8 cellular contexts compared by ENCODE assay signal in genomic region chr5:82969221-82969976, GRCh38.
DNase-seq lines count a peak whose midpoint lies in the region; ATAC-seq, FAIRE-seq and TF ChIP-seq lines count a peak whose summit lies in the region.
"Not testable (repeated sequence)": the region's sequence is repeated elsewhere in the genome, so short reads cannot be mapped to it uniquely, and the experiment has no call there.

No MANE protein-coding gene starts in this region.

- in situ Hi-C loops in HepG2 (cut with HindIII; ENCODE audit: extremely low pct_ligation_motif_present, low pct_unique_long_range_greater_than_20kb) = not testable (repeated sequence)

- H2AFZ ChIP-seq in HepG2 (ENCODE audit: low read length) = not testable (repeated sequence)

- POLR2A ChIA-PET in HepG2 (lab: Yijun Ruan, JAX) = not testable (repeated sequence)

- H3K27ac Mint-ChIP-seq in activated CD4-positive, alpha-beta T cell treated with anti-CD3 and anti-CD28 coated beads, Interleukin-2, amount 10 ng/mL, durations not matched to agents 24 days and 14 days = peak overlapping the region; percentile 45
- peak overlapping the region; percentile 75 for H3K27ac Mint-ChIP-seq in type B pancreatic cell

- not testable (repeated sequence) for H3K27ac ChIP-seq in HepG2 (ENCODE audit: extremely low read length, insufficient read depth, low read length)

- not testable (repeated sequence) for BruUV-seq in HepG2 (replicated peaks; lab: Mats Ljungman, UMichigan)

- H3K9me3 ChIP-seq in HepG2 (ENCODE audit: low read length) = not testable (repeated sequence)

- not testable (repeated sequence) for DNase-seq in GM12892 (ENCODE audit: insufficient read length); activated CD4-positive, alpha-beta T cell treated with anti-CD3 and anti-CD28 coated beads, Interleukin-2, amount 10 ng/mL, durations not matched to agents 24 days and 14 days; type B pancreatic cell (ENCODE audit: extremely low spot score, unreplicated experiment)
- DNase-seq in RCC 7860 (ENCODE audit: low spot score) (peak; percentile 37), epithelial cell of esophagus (ENCODE audit: low read depth) (peak; percentile 92), HepG2 (ENCODE audit: low spot score) (peak; percentile 26)
- DNase-seq in activated effector memory CD4-positive, alpha-beta T cell treated with anti-CD3 and anti-CD28 coated beads, Interleukin-2, amount 50 U/mL, for 16 hours = peak; percentile 64
- peak; percentile 2 for DNase-seq in stimulated activated CD4-positive, alpha-beta T cell treated with anti-CD3 and anti-CD28 coated beads, Interleukin-2, amount 100 ng/mL, for 4 hours (ENCODE audit: low read depth)

- not testable (repeated sequence) for H3K9me3 Mint-ChIP-seq in activated CD4-positive, alpha-beta T cell treated with anti-CD3 and anti-CD28 coated beads, Interleukin-2, amount 10 ng/mL, durations not matched to agents 24 days and 14 days; type B pancreatic cell

- H3K4me1 Mint-ChIP-seq in activated CD4-positive, alpha-beta T cell treated with anti-CD3 and anti-CD28 coated beads, Interleukin-2, amount 10 ng/mL, durations not matched to agents 24 days and 14 days; type B pancreatic cell (ENCODE audit: unreplicated experiment): not testable (repeated sequence)

- CTCF ChIA-PET in HepG2 (lab: Yijun Ruan, JAX; ENCODE audit: low intra/inter-chr PET ratio, low total read pairs) = not testable (repeated sequence)

- ATAC-seq in HepG2 = not testable (repeated sequence)

- H3K4me3 ChIP-seq in epithelial cell of esophagus (ENCODE audit: low read length); HepG2 (replicated peaks in 1 of 3; ENCODE audit: insufficient read depth in 1 of 3, low read depth in 2 of 3, low read length in 3 of 3): not testable (repeated sequence)

- H3K4me1 ChIP-seq in HepG2 (ENCODE audit: insufficient read depth, low read length) = not testable (repeated sequence)

- H3K27me3 Mint-ChIP-seq in activated CD4-positive, alpha-beta T cell treated with anti-CD3 and anti-CD28 coated beads, Interleukin-2, amount 10 ng/mL, durations not matched to agents 24 days and 14 days; type B pancreatic cell: not testable (repeated sequence)

- intact Hi-C loops in activated CD4-positive, alpha-beta T cell treated with anti-CD3 and anti-CD28 coated beads, Interleukin-2, amount 10 ng/mL, durations not matched to agents 24 days and 14 days (cut with micrococcal nuclease); HepG2 (cut with micrococcal nuclease; ENCODE audit: unreplicated experiment): not testable (repeated sequence)

- H3K9ac ChIP-seq in HepG2 (ENCODE audit: insufficient read depth, low read depth, low read length) = not testable (repeated sequence)

- H4K20me1 ChIP-seq in HepG2 (ENCODE audit: insufficient read depth, low read length) = not testable (repeated sequence)

- TF ChIP-seq POLR2A in GM12892 (IDR thresholded peaks at IDR 0.05; ENCODE audit: low read depth, low read length); HepG2 (IDR thresholded peaks at IDR 0.05; ENCODE audit: insufficient read depth in 1 of 2, low read depth in 2 of 2, low read length in 2 of 2): not testable (repeated sequence)

- WGBS in HepG2 (ENCODE audit: low lambda C conversion rate) = 41% methylated on average over 6 of the region's 6 CpGs

- not testable (repeated sequence) for H3K36me3 Mint-ChIP-seq in activated CD4-positive, alpha-beta T cell treated with anti-CD3 and anti-CD28 coated beads, Interleukin-2, amount 10 ng/mL, durations not matched to agents 24 days and 14 days (ENCODE audit: low read depth); type B pancreatic cell

- TF ChIP-seq CTCF in epithelial cell of esophagus (IDR thresholded peaks at IDR 0.05; ENCODE audit: insufficient read depth, low read depth, low read length, missing control alignments); HepG2 (CRISPR knock-in tag; IDR thresholded peaks at IDR 0.05); type B pancreatic cell (conservative IDR thresholded peaks at IDR 0.05): not testable (repeated sequence)

- TF ChIP-seq RAD21 in HepG2 (CRISPR knock-in tag; IDR thresholded peaks at IDR 0.05) = not testable (repeated sequence)

- H3K4me3 Mint-ChIP-seq in activated CD4-positive, alpha-beta T cell treated with anti-CD3 and anti-CD28 coated beads, Interleukin-2, amount 10 ng/mL, durations not matched to agents 24 days and 14 days = not testable (repeated sequence)
- peak overlapping the region; percentile 11 for H3K4me3 Mint-ChIP-seq in type B pancreatic cell

- not testable (repeated sequence) for H3K36me3 ChIP-seq in HepG2 (replicated peaks in 1 of 2; ENCODE audit: control insufficient read depth in 1 of 2, insufficient read depth in 2 of 2, low read length in 2 of 2)

- not testable (repeated sequence) for H3K79me2 ChIP-seq in HepG2 (ENCODE audit: insufficient read depth, low read length)

- FAIRE-seq in GM12892 (lab: Jason Lieb, UNC) = peak; percentile 70
- not testable (repeated sequence) for FAIRE-seq in RCC 7860 (lab: Jason Lieb, UNC); HepG2 (lab: Jason Lieb, UNC)

- peak in 1 of 2 experiments; percentile 7; a peak in 1 of 4 replicates for TF ChIP-seq EP300 in HepG2 (IDR thresholded peaks at IDR 0.05; ENCODE audit: low read depth in 2 of 2, low read length in 2 of 2)
- not testable (repeated sequence) for TF ChIP-seq EP300 in HepG2 (CRISPR knock-in tag; IDR thresholded peaks at IDR 0.05; ENCODE audit: borderline replicate concordance)

- H3K4me2 ChIP-seq in HepG2 (ENCODE audit: low read depth, low read length) = not testable (repeated sequence)

- H3K27me3 ChIP-seq in HepG2 (ENCODE audit: control insufficient read depth in 1 of 2, insufficient read depth in 2 of 2, low read length in 2 of 2) = not testable (repeated sequence)

TF ChIP-seq in HepG2, 621 proteins besides CTCF, POLR2A, EP300 and RAD21:
- TF ChIP-seq TFDP1 (CRISPR knock-in tag; IDR thresholded peaks at IDR 0.05; ENCODE audit: borderline replicate concordance) (peak; percentile 39; the same call in 1 of the 2 replicates), NFYB (CRISPR knock-in tag; IDR thresholded peaks at IDR 0.05) (0 out of 2 replicates have a peak, but pooled peaks have one; percentile 26), HOMEZ (CRISPR knock-in tag; IDR thresholded peaks at IDR 0.05; ENCODE audit: low read depth) (peak; percentile 88; the same call in 1 of the 2 replicates), JUNB (CRISPR knock-in tag; IDR thresholded peaks at IDR 0.05; ENCODE audit: borderline replicate concordance) (peak; percentile 63; the same call in 1 of the 2 replicates), ZBTB33 (CRISPR knock-in tag; IDR thresholded peaks at IDR 0.05) (peak; percentile 61; the same call in 1 of the 2 replicates), CREB1 (IDR thresholded peaks at IDR 0.05) (peak; percentile 54; the same call in 1 of the 2 replicates), CREB1 (CRISPR knock-in tag; IDR thresholded peaks at IDR 0.05) (peak; percentile 28; the same call in 1 of the 2 replicates), FOSL2 (CRISPR knock-in tag; IDR thresholded peaks at IDR 0.05) (peak; percentile 96), ATF3 (CRISPR knock-in tag; IDR thresholded peaks at IDR 0.05) (peak; percentile 28; the same call in 1 of the 2 replicates), NFYC (CRISPR knock-in tag; IDR thresholded peaks at IDR 0.05) (peak; percentile 42)
